In the genomic region with DNA sequence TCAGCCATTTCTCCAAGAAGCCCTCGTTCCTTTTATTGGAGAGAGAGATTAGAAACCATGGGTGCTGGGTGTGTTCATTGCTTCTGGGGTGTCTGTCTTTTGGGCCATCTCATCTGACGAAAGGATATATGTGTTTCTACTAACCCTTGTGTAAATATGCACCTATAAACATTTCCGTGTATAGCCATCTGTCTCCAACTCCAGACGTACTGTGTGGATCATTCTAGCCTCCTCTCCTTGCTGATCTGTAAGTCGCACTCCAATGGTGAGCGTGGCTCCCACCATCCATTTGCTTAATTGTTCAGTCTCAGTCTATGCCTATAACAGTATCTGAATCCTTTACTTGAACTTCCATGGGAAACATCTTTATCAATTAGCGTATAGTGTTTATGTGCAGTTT, we compare ENCODE assay signal across 12 cellular contexts. TPM values are rescaled to one million over a fixed set of nuclear protein-coding genes. Genes with fewer than 3 reads are reported as not detected.
DNase-seq lines count a peak whose midpoint lies in the region; ATAC-seq and TF ChIP-seq lines count a peak whose summit lies in the region.
"Had no signal": no experiment of that assay in that cellular context is flagged by ENCODE, and none has a peak within 500 bp of the region (broad histone marks: within the 10 kb centered on the region; RNA-seq: fewer than 3 reads in every experiment).

No MANE protein-coding gene starts in this region.

- ATAC-seq in central memory CD8-positive, alpha-beta T cell (replicated peaks; ENCODE audit: extremely low read depth, poor library complexity, severe bottlenecking), result no peak
- ATAC-seq in GM21526 (IDR thresholded peaks at IDR 0.05; ENCODE audit: low FRiP score, unreplicated experiment), result no peak

- no peak for DNase-seq in activated naive CD4-positive, alpha-beta T cell treated with Interleukin-2 at 50 U/mL for 16 hours
- DNase-seq in NCI-H69 (lab: John Stamatoyannopoulos, UW) (peak; percentile 13), type B pancreatic cell (ENCODE audit: extremely low spot score, unreplicated experiment) (no peak), DMS79 treated with DMSO at 0.1 percent for 48 hours (lab: John Stamatoyannopoulos, UW) (no peak), GM03348 (ENCODE audit: low spot score) (no peak)
- no peak for DNase-seq in central memory CD8-positive, alpha-beta T cell (ENCODE audit: low spot score in 2 of 2)
- DNase-seq: activated CD8-positive, alpha-beta memory T cell treated with anti-CD3 and anti-CD28 coated beads for 24 hours; foreskin fibroblast; NCI-H2171; upper lobe of left lung had no signal

- H3K36me3 Mint-ChIP-seq in activated naive CD4-positive, alpha-beta T cell treated with anti-CD3 and anti-CD28 coated beads, Interleukin-2, amount 50 U/mL, for 24 hours, result peaks cover 15% of the 10 kb centered on the region
- peaks cover 24% of the 10 kb centered on the region for H3K36me3 Mint-ChIP-seq in central memory CD8-positive, alpha-beta T cell (ENCODE audit: insufficient read depth)
- peaks cover 7% of the 10 kb centered on the region for H3K36me3 Mint-ChIP-seq in type B pancreatic cell

- H3K27ac Mint-ChIP-seq in activated naive CD4-positive, alpha-beta T cell treated with anti-CD3 and anti-CD28 coated beads, Interleukin-2, amount 50 U/mL, for 24 hours, result no peak overlapping the region
- H3K27ac Mint-ChIP-seq in central memory CD8-positive, alpha-beta T cell (ENCODE audit: low read depth), result no peak overlapping the region
- peak overlapping the region; percentile 51 for H3K27ac Mint-ChIP-seq in type B pancreatic cell

- no peak for TF ChIP-seq CTCF in type B pancreatic cell (conservative IDR thresholded peaks at IDR 0.05)

- peaks cover 25% of the 10 kb centered on the region for H3K4me1 Mint-ChIP-seq in activated naive CD4-positive, alpha-beta T cell treated with anti-CD3 and anti-CD28 coated beads, Interleukin-2, amount 50 U/mL, for 24 hours
- peaks cover 22% of the 10 kb centered on the region for H3K4me1 Mint-ChIP-seq in central memory CD8-positive, alpha-beta T cell
- peaks cover 27% of the 10 kb centered on the region for H3K4me1 Mint-ChIP-seq in type B pancreatic cell (ENCODE audit: unreplicated experiment)

- peak overlapping the region; percentile 92 for H3K4me3 Mint-ChIP-seq in activated naive CD4-positive, alpha-beta T cell treated with anti-CD3 and anti-CD28 coated beads, Interleukin-2, amount 50 U/mL, for 24 hours
- peak overlapping the region; percentile 84 for H3K4me3 Mint-ChIP-seq in central memory CD8-positive, alpha-beta T cell
- H3K4me3 Mint-ChIP-seq in type B pancreatic cell, result peak overlapping the region; percentile 94

- no peaks in the 10 kb centered on the region for H3K27me3 Mint-ChIP-seq in activated naive CD4-positive, alpha-beta T cell treated with anti-CD3 and anti-CD28 coated beads, Interleukin-2, amount 50 U/mL, for 24 hours
- no peaks in the 10 kb centered on the region for H3K27me3 Mint-ChIP-seq in central memory CD8-positive, alpha-beta T cell
- H3K27me3 Mint-ChIP-seq in type B pancreatic cell, result no peaks in the 10 kb centered on the region

- H3K9me3 Mint-ChIP-seq in activated naive CD4-positive, alpha-beta T cell treated with anti-CD3 and anti-CD28 coated beads, Interleukin-2, amount 50 U/mL, for 24 hours, result peaks cover 5% of the 10 kb centered on the region
- H3K9me3 Mint-ChIP-seq in central memory CD8-positive, alpha-beta T cell, result peaks cover 6% of the 10 kb centered on the region
- peaks cover 9% of the 10 kb centered on the region for H3K9me3 Mint-ChIP-seq in type B pancreatic cell

RNA-seq across cellular contexts. Expression of gene RBFA, which starts 1.8 kb away (rescaled TPM):
- 17.7 and 37.8 TPM in 2 replicates for total RNA-seq in type B pancreatic cell (ENCODE audit: low replicate concordance)

RNA-seq across cellular contexts. Expression of gene TXNL4A, which starts 47.6 kb away (rescaled TPM):
- total RNA-seq in type B pancreatic cell (ENCODE audit: low replicate concordance), result 103 and 126 TPM in 2 replicates
